Comparison of ENCODE assay signal across 8 cellular contexts in the genomic region with DNA sequence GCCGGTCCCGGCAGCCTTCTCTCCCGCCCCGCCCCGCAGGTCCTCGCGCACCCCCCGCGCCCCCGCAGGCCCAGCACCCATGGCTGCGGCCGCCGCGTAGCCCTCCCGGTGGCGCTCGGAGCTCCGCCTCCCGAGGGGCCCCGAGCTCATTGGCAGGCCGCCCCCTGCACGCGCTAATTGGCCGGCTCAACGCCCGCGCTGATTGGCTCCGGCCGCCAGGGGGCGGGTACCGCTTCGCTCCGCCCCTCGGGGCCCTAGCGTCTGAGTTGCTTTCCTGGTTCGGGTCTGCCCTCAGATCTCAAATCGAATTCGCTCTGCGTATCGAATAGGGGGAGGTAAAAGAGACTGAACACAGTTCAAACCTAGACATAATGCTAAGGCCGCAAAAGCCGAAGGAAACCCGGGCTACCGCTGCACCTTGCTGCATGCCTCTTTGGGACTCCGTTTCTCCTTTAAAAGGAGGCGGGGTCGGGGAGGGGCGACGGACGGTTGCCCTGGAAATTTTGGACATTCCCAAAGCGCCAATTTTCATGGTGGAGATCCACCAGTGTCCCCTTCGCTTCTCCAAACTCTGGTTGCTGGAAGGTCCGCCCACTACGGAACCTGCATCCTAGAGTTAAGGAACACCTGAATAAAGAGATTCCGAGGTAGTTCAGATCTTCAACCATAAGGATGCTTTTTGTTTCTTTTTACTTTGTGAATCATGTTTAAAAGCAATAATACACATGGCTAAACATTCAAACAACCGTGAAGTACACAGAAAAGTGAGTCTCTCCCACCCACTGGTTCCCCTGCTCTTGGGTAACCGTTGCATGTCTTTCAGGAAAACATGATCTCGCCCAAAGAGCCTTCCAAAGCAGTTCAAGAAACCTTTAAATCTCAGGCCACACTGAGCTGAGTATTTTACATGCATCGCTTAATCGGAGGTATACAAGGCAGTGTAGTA. TPM values are rescaled to one million over a fixed set of nuclear protein-coding genes. Genes with fewer than 3 reads are reported as not detected.
A peak's percentile ranks its signal among the peaks of the same experiment; 100 is the strongest.
DNase-seq lines count a peak whose midpoint lies in the region; ATAC-seq, FAIRE-seq and TF ChIP-seq lines count a peak whose summit lies in the region.

A gene (minus strand): TSS at position 117 of the 946 bp plus-strand sequence. CDS start 463 bp downstream, outside the sequence.

- no peaks in the 10 kb centered on the region for H3K9me3 Mint-ChIP-seq in WTC11

- CTCF ChIA-PET in WTC11 (lab: Charles Lee) = interaction anchor here (0.6 to 3.7 kb wide), 15 partner anchors 11 to 1152 kb away, joined by 3 to 38 read pairs (median 3); a partner anchor contains a TSS

- peaks cover 3% of the 10 kb centered on the region; the same call in 1 of the 2 replicates for H3K27me3 Mint-ChIP-seq in WTC11 (ENCODE audit: low read depth)

- peak; percentile 48; the same call in 1 of the 2 replicates for TF ChIP-seq CTCF in WTC11 (IDR thresholded peaks at IDR 0.05)
- no peak for TF ChIP-seq CTCF in bronchial epithelial cell (IDR thresholded peaks at IDR 0.05; ENCODE audit: insufficient read depth, low read length, severe bottlenecking)

- peak within 1 kb of the TSS; percentile 95 for H3K4me3 Mint-ChIP-seq in WTC11

- DNase-seq in NCI-H2196 treated with DMSO at 0.1 percent for 48 hours (lab: John Stamatoyannopoulos, UW; ENCODE audit: unreplicated experiment) (peak; percentile 85), WTC11 (ENCODE audit: low spot score) (peak; percentile 93), bronchial epithelial cell (ENCODE audit: low read depth) (peak; percentile 73), inferior parietal cortex (ENCODE audit: extremely low spot score) (peak; percentile 97)
- peak; percentile 91 for DNase-seq in stimulated activated CD4-positive, alpha-beta T cell treated with anti-CD3 and anti-CD28 coated beads, Interleukin-12 subunit alpha, Interleukin-12 subunit beta, amount 100 ng/mL, for 24 hours (ENCODE audit: low read depth in 2 of 2)

- H3K4me1 ChIP-seq in ACC112 (ENCODE audit: control insufficient read depth, insufficient read depth, low read length, unreplicated experiment) = peaks cover 54% of the 10 kb centered on the region

- POLR2A ChIA-PET in WTC11 (lab: Charles Lee) = interaction anchor here (0.5 to 1.0 kb wide), 3 partner anchors 24 to 81 kb away, joined by 3 to 5 read pairs (median 4); no protein-coding TSS in a partner anchor

- peak within 1 kb of the TSS; percentile 44; the same call in 1 of the 2 replicates for H3K27ac ChIP-seq in ACC112 (ENCODE audit: low read depth, low read length)

- H3K4me3 ChIP-seq in ACC112 (ENCODE audit: low read depth, low read length) = peak within 1 kb of the TSS; percentile 85
- peak within 1 kb of the TSS; percentile 58 for H3K4me3 ChIP-seq in bronchial epithelial cell (ENCODE audit: low read depth, low read length)

- peaks cover 58% of the 10 kb centered on the region for H3K4me1 Mint-ChIP-seq in WTC11

- H3K27me3 ChIP-seq in ACC112 (ENCODE audit: insufficient read depth, low read length) (no peaks in the 10 kb centered on the region), bronchial epithelial cell (ENCODE audit: control insufficient read depth, insufficient read depth, low read length) (no peaks in the 10 kb centered on the region)

- H3K27ac Mint-ChIP-seq in WTC11 = peak within 1 kb of the TSS; percentile 60

- ATAC-seq in GM18861 (IDR thresholded peaks at IDR 0.05; ENCODE audit: unreplicated experiment) = peak; percentile 47
- peak; percentile 57 for ATAC-seq in HG03097 (IDR thresholded peaks at IDR 0.05; ENCODE audit: low FRiP score, unreplicated experiment)
- ATAC-seq in WTC11 = peak; percentile 69

- peak within 1 kb of the TSS; percentile 81 for H2AFZ ChIP-seq in ACC112 (ENCODE audit: low read length, unreplicated experiment)

- peaks cover 9% of the 10 kb centered on the region; the same call in 1 of the 2 replicates for H3K36me3 Mint-ChIP-seq in WTC11

- H3K79me2 ChIP-seq in ACC112 (ENCODE audit: control insufficient read depth, insufficient read depth, low read length, unreplicated experiment) = peaks cover 70% of the 10 kb centered on the region

- H3K36me3 ChIP-seq in ACC112 (ENCODE audit: insufficient read depth, low read length) (no peaks in the 10 kb centered on the region), bronchial epithelial cell (ENCODE audit: control insufficient read depth, insufficient read depth, low read length) (no peaks in the 10 kb centered on the region)

- no peak for FAIRE-seq in bronchial epithelial cell (lab: Jason Lieb, UNC)

TF ChIP-seq in WTC11, 78 proteins besides CTCF, POLR2A, EP300 and RAD21:
- TF ChIP-seq RELA (CRISPR knock-in tag; IDR thresholded peaks at IDR 0.05; ENCODE audit: borderline replicate concordance) (no peak), SP1 (CRISPR knock-in tag; conservative IDR thresholded peaks at IDR 0.05) (peak; percentile 86), ZNF423 (CRISPR knock-in tag; IDR thresholded peaks at IDR 0.05) (peak; percentile 46; the same call in 1 of the 2 replicates), NFYB (CRISPR knock-in tag; conservative IDR thresholded peaks at IDR 0.05; ENCODE audit: low read depth) (peak; percentile 70)
- TF ChIP-seq, protein P1, sequence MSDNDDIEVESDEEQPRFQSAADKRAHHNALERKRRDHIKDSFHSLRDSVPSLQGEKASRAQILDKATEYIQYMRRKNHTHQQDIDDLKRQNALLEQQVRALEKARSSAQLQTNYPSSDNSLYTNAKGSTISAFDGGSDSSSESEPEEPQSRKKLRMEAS (CRISPR knock-in tag; IDR thresholded peaks at IDR 0.05) = peak; percentile 32; the same call in 1 of the 2 replicates
- TF ChIP-seq, protein P2, sequence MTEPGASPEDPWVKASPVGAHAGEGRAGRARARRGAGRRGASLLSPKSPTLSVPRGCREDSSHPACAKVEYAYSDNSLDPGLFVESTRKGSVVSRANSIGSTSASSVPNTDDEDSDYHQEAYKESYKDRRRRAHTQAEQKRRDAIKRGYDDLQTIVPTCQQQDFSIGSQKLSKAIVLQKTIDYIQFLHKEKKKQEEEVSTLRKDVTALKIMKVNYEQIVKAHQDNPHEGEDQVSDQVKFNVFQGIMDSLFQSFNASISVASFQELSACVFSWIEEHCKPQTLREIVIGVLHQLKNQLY (CRISPR knock-in tag; IDR thresholded peaks at IDR 0.05) = no peak

RNA-seq across cellular contexts. Expression of the gene that starts here (rescaled TPM):
- total RNA-seq in WTC11 (2021) (33.7 to 42.1 TPM (median 37.7 TPM) in 3 replicates), bronchial epithelial cell (46.2 and 47.9 TPM in 2 replicates)

Comparison
In these comparisons a context has a peak if more than half of its experiments do, and no peak if none do; other contexts are left out.
1. Peak in every context shown above with its lines: DNase-seq, ATAC-seq, H3K4me3 ChIP-seq and H3K27ac ChIP-seq.